In the genomic region with DNA sequence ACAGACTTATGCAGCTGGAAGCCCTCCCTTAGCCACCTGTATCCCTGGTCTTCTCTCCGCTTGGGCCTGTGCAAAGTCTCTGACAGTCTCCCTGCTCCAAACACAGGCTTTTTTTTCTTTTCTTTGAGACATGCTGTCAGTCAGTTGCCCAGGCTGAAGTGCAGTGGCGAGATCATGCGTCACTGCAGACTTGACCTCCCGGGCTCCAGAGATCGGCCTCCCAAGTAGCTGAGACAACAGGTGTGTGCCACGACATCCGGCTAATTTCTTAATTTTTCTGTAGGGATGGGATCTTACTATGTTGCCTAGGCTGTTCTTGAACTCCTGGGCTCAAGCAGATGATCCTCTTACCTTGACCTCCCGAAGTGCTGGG, we compare ENCODE assay signal across 14 cellular contexts. TPM values are rescaled to one million over a fixed set of nuclear protein-coding genes. Genes with fewer than 3 reads are reported as not detected.
DNase-seq lines count a peak whose midpoint lies in the region; ATAC-seq and TF ChIP-seq lines count a peak whose summit lies in the region.
"Had no signal": no experiment of that assay in that cellular context is flagged by ENCODE, and none has a peak within 500 bp of the region (broad histone marks: within the 10 kb centered on the region; RNA-seq: fewer than 3 reads in every experiment).

No MANE protein-coding gene starts in this region.

- 99% methylated on average over 8 of the region's 8 CpGs for WGBS in hepatocyte (ENCODE audit: low lambda C conversion rate, missing lambda C conversion rate)

- no peak overlapping the region for H3K4me2 ChIP-seq in SU-DHL-6 (ENCODE audit: low read depth, low read length, poor library complexity, severe bottlenecking)
- H3K4me2 ChIP-seq in hepatocyte: no peak overlapping the region

- TF ChIP-seq CTCF in SU-DHL-6 (IDR thresholded peaks at IDR 0.05; ENCODE audit: insufficient read depth, low read length, poor library complexity, severe bottlenecking): no peak
- no peak for TF ChIP-seq CTCF in hepatocyte (IDR thresholded peaks at IDR 0.05; ENCODE audit: poor library complexity)

- in situ Hi-C loops in ACHN (cut with HindIII; ENCODE audit: low pct_ligation_motif_present, low pct_unique_long_range_greater_than_20kb, low sequenced_read_pairs): no loop called here

- H3K9ac ChIP-seq in SU-DHL-6 (ENCODE audit: low read length): peak overlapping the region; percentile 68; the same call in 1 of the 2 replicates

- H2AFZ ChIP-seq in SU-DHL-6 (ENCODE audit: low read depth, low read length, severe bottlenecking) (no peak overlapping the region), hepatocyte (no peak overlapping the region)

- H3K27me3 ChIP-seq in SU-DHL-6 (ENCODE audit: low read length): no peaks in the 10 kb centered on the region
- H3K27me3 ChIP-seq in hepatocyte: no peaks in the 10 kb centered on the region

- H3K79me2 ChIP-seq in SU-DHL-6 (ENCODE audit: insufficient read depth, low read length) (no peaks in the 10 kb centered on the region), hepatocyte (peaks cover 8% of the 10 kb centered on the region)

- no peak overlapping the region for H3K4me3 ChIP-seq in SU-DHL-6 (ENCODE audit: insufficient read depth, low read length, poor library complexity, severe bottlenecking)
- no peak overlapping the region for H3K4me3 ChIP-seq in hepatocyte

- no peaks in the 10 kb centered on the region for H3K36me3 ChIP-seq in SU-DHL-6 (ENCODE audit: low read length)
- no peaks in the 10 kb centered on the region for H3K36me3 ChIP-seq in hepatocyte (replicated peaks; ENCODE audit: insufficient read depth, low read depth)
- H3K36me3 ChIP-seq: HAP-1 had no signal

- H3F3A ChIP-seq in SU-DHL-6 (ENCODE audit: insufficient read depth): peaks cover 18% of the 10 kb centered on the region

- H3K4me1 ChIP-seq in hepatocyte (ENCODE audit: insufficient read depth): peaks cover 9% of the 10 kb centered on the region

- H3K9me3 ChIP-seq in SU-DHL-6 (ENCODE audit: insufficient read depth, low read length): no peaks in the 10 kb centered on the region
- H3K9me3 ChIP-seq in hepatocyte (ENCODE audit: low read depth): no peaks in the 10 kb centered on the region
- H3K9me3 ChIP-seq: HAP-1 had no signal

- ATAC-seq in stimulated activated naive CD8-positive, alpha-beta T cell treated with anti-CD3 and anti-CD28 coated beads, Interleukin-15, Interleukin-2, amounts not matched to agents 100 U/mL and 50 U/mL, for 24 hours: no peak
- no peak for ATAC-seq in GM21825 (IDR thresholded peaks at IDR 0.05; ENCODE audit: unreplicated experiment)

- H4K20me1 ChIP-seq in SU-DHL-6 (ENCODE audit: low read depth, low read length): no peaks in the 10 kb centered on the region
- no peaks in the 10 kb centered on the region for H4K20me1 ChIP-seq in hepatocyte (ENCODE audit: insufficient read depth, poor library complexity, severe bottlenecking)

- H3K9me2 ChIP-seq in SU-DHL-6 (replicated peaks; ENCODE audit: insufficient read depth, low read length) (no peaks in the 10 kb centered on the region), hepatocyte (replicated peaks; ENCODE audit: insufficient read depth) (no peaks in the 10 kb centered on the region)

- H3K27ac ChIP-seq in SU-DHL-6 (ENCODE audit: low read depth, low read length) (no peak overlapping the region), hepatocyte (no peak overlapping the region)

- peak; percentile 16 for DNase-seq in activated T-cell treated with anti-CD3 and anti-CD28 coated beads, Interleukin-2, amount 50 U/mL, for 1 hour
- DNase-seq in activated T-cell treated with anti-CD3 and anti-CD28 coated beads for 4 hours: no peak
- peak; percentile 2 for DNase-seq in hepatocyte (ENCODE audit: low spot score)
- DNase-seq in stimulated activated naive CD8-positive, alpha-beta T cell treated with anti-CD3 and anti-CD28 coated beads, Interleukin-15, Interleukin-2, amounts not matched to agents 100 U/mL and 50 U/mL, for 24 hours: peak; percentile 6
- DNase-seq in SKM-1 treated with dmso at 0.1 percent for 144 hours (lab: John Stamatoyannopoulos, UW; ENCODE audit: unreplicated experiment): no peak
- DNase-seq in ACHN: no peak
- DNase-seq: AML-193, foreskin melanocyte, MM.1S, NCI-H446 treated with DMSO at 0.1 percent for 48 hours, SW 1271 had no signal

RNA-seq across cellular contexts. Expression of a gene that starts 1.6 kb away (rescaled TPM):
- total RNA-seq in hepatocyte: 19.0 and 23.5 TPM in 2 replicates
- 19.9 and 29.0 TPM in 2 replicates for polyA plus RNA-seq in hepatocyte

RNA-seq across cellular contexts. Expression of a gene that starts 13.2 kb away (rescaled TPM):
- total RNA-seq in hepatocyte: 48.5 and 54.4 TPM in 2 replicates
- polyA plus RNA-seq in hepatocyte: 111 TPM in 2 replicates

RNA-seq across cellular contexts. Expression of a gene that starts 16.7 kb away (rescaled TPM):
- total RNA-seq in hepatocyte: 88.4 and 122 TPM in 2 replicates
- polyA plus RNA-seq in hepatocyte: 188 and 196 TPM in 2 replicates

RNA-seq across cellular contexts. Expression of a gene that starts 27.7 kb away (rescaled TPM):
- 189 and 191 TPM in 2 replicates for total RNA-seq in hepatocyte
- polyA plus RNA-seq in hepatocyte: 159 and 180 TPM in 2 replicates

RNA-seq across cellular contexts. Expression of a gene that starts 52.0 kb away (rescaled TPM):
- total RNA-seq in hepatocyte: 3.3 and 5.4 TPM in 2 replicates
- 18.5 and 21.6 TPM in 2 replicates for polyA plus RNA-seq in hepatocyte

Comparison
In these comparisons a context has a peak if more than half of its experiments do, and no peak if none do; other contexts are left out.
1. DNase-seq: peak in activated T-cell treated with anti-CD3 and anti-CD28 coated beads, Interleukin-2, amount 50 U/mL, for 1 hour (single experiment), hepatocyte (single experiment) and stimulated activated naive CD8-positive, alpha-beta T cell treated with anti-CD3 and anti-CD28 coated beads, Interleukin-15, Interleukin-2, amounts not matched to agents 100 U/mL and 50 U/mL, for 24 hours (single experiment); none in activated T-cell treated with anti-CD3 and anti-CD28 coated beads for 4 hours (single experiment), SKM-1 treated with dmso at 0.1 percent for 144 hours (single experiment) and ACHN (single experiment).